1 cellular context compared by ENCODE assay signal in genomic region chr13:41345165-41345920, GRCh38.
TF ChIP-seq lines count a peak whose summit lies in the region.

No MANE protein-coding gene starts in this region.

TF ChIP-seq in endothelial cell of umbilical vein, 7 proteins besides CTCF, POLR2A, EP300 and RAD21:
- TF ChIP-seq EZH2 (IDR thresholded peaks at IDR 0.05; ENCODE audit: borderline replicate concordance, low read depth, low read length, severe bottlenecking) (no peak), MYC (IDR thresholded peaks at IDR 0.05; ENCODE audit: low read depth, low read length) (no peak), POLR2AphosphoS5 (IDR thresholded peaks at IDR 0.05; ENCODE audit: insufficient read depth, low read depth, low read length) (no peak), MAX (IDR thresholded peaks at IDR 0.05; ENCODE audit: insufficient read depth, insufficient read length) (no peak), FOS (IDR thresholded peaks at IDR 0.05; ENCODE audit: borderline replicate concordance, insufficient read depth, low read length) (no peak), JUN (IDR thresholded peaks at IDR 0.05; ENCODE audit: borderline replicate concordance, insufficient read depth, insufficient read length, low read depth) (no peak), GATA2 (IDR thresholded peaks at IDR 0.05; ENCODE audit: insufficient read depth, insufficient read length, low read depth, low read length) (no peak)
